Comparison of ENCODE assay signal across 8 cellular contexts in the genomic region with DNA sequence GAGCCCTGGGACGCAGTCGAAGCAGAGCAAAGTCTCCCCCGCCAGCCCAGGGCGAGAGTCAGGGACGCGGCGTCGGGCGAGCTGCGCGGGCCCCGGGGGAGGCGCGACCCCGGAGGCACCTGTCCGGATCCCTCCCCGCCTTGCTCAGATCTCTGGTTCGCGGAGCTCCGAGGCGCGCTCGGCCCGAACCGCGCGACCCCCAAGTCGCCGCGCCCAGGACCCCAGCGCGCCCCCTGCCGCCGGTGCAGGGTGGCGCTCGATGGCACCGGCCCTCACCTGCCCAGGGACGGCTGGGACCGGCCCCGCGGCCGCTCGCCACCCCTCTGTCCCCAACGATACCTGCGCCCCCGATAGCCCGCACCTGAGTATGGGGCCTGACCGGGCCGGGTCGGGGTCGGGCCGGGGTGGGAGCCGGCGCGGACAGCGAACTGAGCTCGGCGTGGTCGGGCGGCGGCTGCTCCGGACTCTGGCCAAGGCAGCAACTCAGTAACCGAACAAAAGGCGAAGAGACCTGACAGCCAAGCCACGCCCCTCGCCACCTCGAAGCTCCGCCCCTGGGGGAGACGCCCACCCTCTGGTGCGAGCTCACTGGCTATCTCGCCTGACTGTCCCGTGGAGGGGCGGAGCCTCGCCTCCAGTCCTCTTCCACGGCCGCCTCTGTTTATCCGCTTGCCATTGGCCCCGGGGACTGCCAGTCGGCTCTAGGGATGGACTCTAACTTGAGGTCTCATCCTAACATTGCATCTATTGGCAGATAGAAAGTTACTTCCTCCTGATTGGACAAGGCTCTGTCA. TPM values are rescaled to one million over a fixed set of nuclear protein-coding genes. Genes with fewer than 3 reads are reported as not detected.
DNase-seq lines count a peak whose midpoint lies in the region; ATAC-seq, FAIRE-seq and TF ChIP-seq lines count a peak whose summit lies in the region.

Gene JUP, minus strand, starts transcription at position 485 of the 794 bp plus-strand sequence. CDS start 14,857 bp downstream, outside the sequence.

- H3K4me3 ChIP-seq in A549 (peak within 1 kb of the TSS; percentile 83), duodenal mucosa (ENCODE audit: low read depth in 1 of 2, low read length in 2 of 2) (peak within 1 kb of the TSS; percentile 72 to 75), liver (ENCODE audit: low read depth in 1 of 3, low read length in 3 of 3) (peak within 1 kb of the TSS; percentile 71 to 94 (median 82))

- ATAC-seq in A549 (peak; percentile 90 to 95), HG03520 (IDR thresholded peaks at IDR 0.05; ENCODE audit: unreplicated experiment) (peak; percentile 67)
- peak; percentile 97 for ATAC-seq in activated CD8-positive, alpha-beta T cell treated with anti-CD3 and anti-CD28 coated beads for 36 hours

- no peaks in the 10 kb centered on the region for H3K36me3 Mint-ChIP-seq in activated CD8-positive, alpha-beta T cell treated with anti-CD3 and anti-CD28 coated beads for 36 hours (ENCODE audit: low read depth)

- H3K4me1 Mint-ChIP-seq in activated CD8-positive, alpha-beta T cell treated with anti-CD3 and anti-CD28 coated beads for 36 hours (ENCODE audit: low read depth) = peaks cover 33% of the 10 kb centered on the region

- TF ChIP-seq POLR2A in A549 (IDR thresholded peaks at IDR 0.05; ENCODE audit: low read length) (peak; percentile 85), GM18951 (IDR thresholded peaks at IDR 0.05; ENCODE audit: extremely low read depth, insufficient read depth, insufficient read length) (peak; percentile 35)

- no peaks in the 10 kb centered on the region for H3K9me3 Mint-ChIP-seq in activated CD8-positive, alpha-beta T cell treated with anti-CD3 and anti-CD28 coated beads for 36 hours

- intact Hi-C loops in activated CD8-positive, alpha-beta T cell treated with anti-CD3 and anti-CD28 coated beads for 36 hours (cut with micrococcal nuclease) = no loop called here

- H3K4me1 ChIP-seq in A549 (peaks cover 43% of the 10 kb centered on the region), duodenal mucosa (ENCODE audit: control insufficient read depth in 1 of 2, insufficient read depth in 2 of 2, low read length in 2 of 2) (peaks cover 30 to 32% of the 10 kb centered on the region in 2 donors), liver (ENCODE audit: control insufficient read depth in 4 of 4, insufficient read depth in 4 of 4, low read length in 3 of 4) (peaks cover 8 to 30% (median 23%) of the 10 kb centered on the region in 4 donors)

- DNase-seq in A549 (ENCODE audit: low read depth in 1 of 2, low spot score in 1 of 2) (peak; percentile 100), NCI-H748 treated with DMSO at 0.1 percent for 48 hours (lab: John Stamatoyannopoulos, UW) (peak; percentile 99)
- peak; percentile 93 for DNase-seq in activated CD8-positive, alpha-beta T cell treated with anti-CD3 and anti-CD28 coated beads for 36 hours
- DNase-seq in stimulated activated CD4-positive, alpha-beta T cell treated with anti-CD3 and anti-CD28 coated beads, Interleukin-4, amount 100 ng/mL, for 1 hour = peak; percentile 90

- in situ Hi-C loops in GM18951 (cut with MboI; ENCODE audit: low sequenced_read_pairs, unreplicated experiment) = no loop called here

- WGBS in A549 (ENCODE audit: missing lambda C conversion rate) = 1% methylated on average over 43 of the region's 79 CpGs
- under 1% methylated on average over 79 of the region's 79 CpGs for WGBS in liver

- H3K27ac ChIP-seq in A549 = peak within 1 kb of the TSS; percentile 86
- peak within 1 kb of the TSS; percentile 99 for H3K27ac ChIP-seq in duodenal mucosa (ENCODE audit: low read depth, low read length)
- H3K27ac ChIP-seq in liver (ENCODE audit: low read depth in 1 of 2, low read length in 2 of 2) = peak within 1 kb of the TSS; percentile 84 to 86

- no peak within 1 kb of the TSS for H3K27ac Mint-ChIP-seq in activated CD8-positive, alpha-beta T cell treated with anti-CD3 and anti-CD28 coated beads for 36 hours

- H3K27me3 ChIP-seq in duodenal mucosa (ENCODE audit: control insufficient read depth in 1 of 2, insufficient read depth in 2 of 2, low read length in 2 of 2) (no peaks in the 10 kb centered on the region), liver (ENCODE audit: control insufficient read depth in 4 of 4, insufficient read depth in 4 of 4, low read length in 3 of 4) (no peaks in the 10 kb centered on the region)

- no peaks in the 10 kb centered on the region for H3K9me3 ChIP-seq in A549
- H3K9me3 ChIP-seq in duodenal mucosa (ENCODE audit: control insufficient read depth in 1 of 2, low read length in 2 of 2) = no peaks in the 10 kb centered on the region
- no peaks in the 10 kb centered on the region for H3K9me3 ChIP-seq in liver (ENCODE audit: control insufficient read depth in 4 of 4, low read length in 3 of 4)

- H3K4me3 Mint-ChIP-seq in activated CD8-positive, alpha-beta T cell treated with anti-CD3 and anti-CD28 coated beads for 36 hours = peak within 1 kb of the TSS; percentile 35

- peak; percentile 99 for FAIRE-seq in A549 (lab: Jason Lieb, UNC)

- peak within 1 kb of the TSS; percentile 90 for H3K4me2 ChIP-seq in A549

- CTCF ChIA-PET in A549 (lab: Yijun Ruan, JAX) = interaction anchor here (0.6 to 96.0 kb wide), 24 partner anchors 1 to 909 kb away, joined by 3 to 3262 read pairs (median 4); partner anchors contain the start of genes ACLY, EIF1, FKBP10 and GAST
- CTCF ChIA-PET in activated CD8-positive, alpha-beta T cell treated with anti-CD3 and anti-CD28 coated beads for 36 hours (lab: Charles Lee) = interaction anchor here (0.6 to 7.3 kb wide), 14 partner anchors 9 to 237 kb away, joined by 3 to 97 read pairs (median 4); partner anchors contain the start of genes EIF1, KLHL10 and P3H4

- TF ChIP-seq EP300 in A549 (IDR thresholded peaks at IDR 0.05) = no peak; a peak in 1 of 5 replicates

- POLR2A ChIA-PET in A549 (lab: Yijun Ruan, JAX) = interaction anchor here (0.7 to 2.5 kb wide), 19 partner anchors 9 to 173 kb away, joined by 3 to 55 read pairs (median 9); partner anchors contain the start of genes ACLY, EIF1, HAP1 and ODAD4
- POLR2A ChIA-PET in activated CD8-positive, alpha-beta T cell treated with anti-CD3 and anti-CD28 coated beads for 36 hours (lab: Charles Lee) = interaction anchor here (0.6 to 1.6 kb wide), 5 partner anchors 10 to 78 kb away, joined by 3 to 5 read pairs (median 5); partner anchors contain the start of gene KLHL11

- H3K9ac ChIP-seq in duodenal mucosa (ENCODE audit: low read depth in 1 of 2, low read length in 2 of 2) (peak within 1 kb of the TSS; percentile 90 to 96), liver (ENCODE audit: low read depth in 1 of 2, low read length in 2 of 2) (peak within 1 kb of the TSS; percentile 53 to 88)

- TF ChIP-seq RAD21 in A549 (conservative IDR thresholded peaks at IDR 0.05 in 1 of 2, IDR thresholded peaks at IDR 0.05 in 1 of 2) (peak; percentile 42 to 70; a peak in 4 of 5 replicates), liver (IDR thresholded peaks at IDR 0.05) (peak in 1 of 2 donors; percentile 10)

- peaks cover 29% of the 10 kb centered on the region for H3K27me3 Mint-ChIP-seq in activated CD8-positive, alpha-beta T cell treated with anti-CD3 and anti-CD28 coated beads for 36 hours

- peak; percentile 96 for TF ChIP-seq CTCF in A549 (IDR thresholded peaks at IDR 0.05)
- peak; percentile 60 for TF ChIP-seq CTCF in activated CD8-positive, alpha-beta T cell treated with anti-CD3 and anti-CD28 coated beads for 36 hours (IDR thresholded peaks at IDR 0.05)
- TF ChIP-seq CTCF in liver (IDR thresholded peaks at IDR 0.05; ENCODE audit: low read depth, low read length, missing input control) = peak; percentile 62

- H3K36me3 ChIP-seq in duodenal mucosa (ENCODE audit: control insufficient read depth in 1 of 2, insufficient read depth in 2 of 2, low read length in 2 of 2) (peaks cover 0 to 5% of the 10 kb centered on the region in 2 donors), liver (ENCODE audit: control insufficient read depth in 4 of 4, insufficient read depth in 3 of 4, low read depth in 1 of 4, low read length in 3 of 4) (no peaks in the 10 kb centered on the region)

TF ChIP-seq in A549, 52 proteins besides CTCF, POLR2A, EP300 and RAD21 (continues in another document):
- TF ChIP-seq KDM1A (IDR thresholded peaks at IDR 0.05; ENCODE audit: low read depth) (peak; percentile 84; the same call in 1 of the 2 replicates), TFCP2L1 (CRISPR knock-in tag; IDR thresholded peaks at IDR 0.05) (peak; percentile 4; the same call in 1 of the 2 replicates), FOSL2 (IDR thresholded peaks at IDR 0.05) (no peak), FOSL2 (CRISPR knock-in tag; IDR thresholded peaks at IDR 0.05) (peak; percentile 41), ZFP36 (IDR thresholded peaks at IDR 0.05; ENCODE audit: borderline replicate concordance, partially characterized antibody) (no peak), HOXB5 (CRISPR knock-in tag; IDR thresholded peaks at IDR 0.05) (peak; percentile 87; the same call in 1 of the 2 replicates), RCOR1 (IDR thresholded peaks at IDR 0.05; ENCODE audit: low read depth, low read length) (0 out of 2 replicates have a peak, but pooled peaks have one; percentile 65)

TF ChIP-seq in liver, 16 proteins besides CTCF, POLR2A, EP300 and RAD21 (continues in another document):
- TF ChIP-seq GABPA (IDR thresholded peaks at IDR 0.05 in 1 of 2, conservative IDR thresholded peaks at IDR 0.05 in 1 of 2) (peak in 1 of 2 donors; percentile 30), NR2F2 (IDR thresholded peaks at IDR 0.05) (peak; percentile 40), ZBTB33 (IDR thresholded peaks at IDR 0.05) (peak; percentile 28)

RNA-seq across cellular contexts. Expression of gene JUP, which starts in this region (rescaled TPM):
- polyA plus RNA-seq in A549 (2011; rRNA removed) (54.8 and 110 TPM in 2 replicates), A549 (2017; fragmentation: RNase III; extraction: RNeasy Plus Mini Kit Qiagen cat#74134 plus additional on column Dnase treatment) (63.3 to 127 TPM (median 107 TPM) in 3 replicates), liver (10 to 100 TPM; 39.1 to 47.7 TPM)
- 93.3 and 130 TPM in 2 replicates for polyA plus RNA-seq in A549 (2012; cell fraction: cytosol; rRNA removed)
- 256 and 307 TPM in 2 replicates for polyA plus RNA-seq in A549 (2012; cell fraction: nucleus; rRNA removed)
- polyA minus RNA-seq in A549 (2011; rRNA and poly(A)+ RNA removed) = 102 and 136 TPM in 2 replicates
- 1 to 10 TPM; 1.5 to 1.8 TPM for total RNA-seq in activated CD8-positive, alpha-beta T cell treated with anti-CD3 and anti-CD28 coated beads for 36 hours
- 10 to 100 TPM; 40.7 to 56.0 TPM for total RNA-seq in liver

Comparison
In these comparisons a context has a peak if more than half of its experiments do, and no peak if none do; other contexts are left out.
1. Peak in every context shown above with its lines: DNase-seq, ATAC-seq, H3K4me3 ChIP-seq and H3K27ac ChIP-seq.
2. RNA of gene JUP (total RNA-seq): 40.7 to 56.0 TPM in liver; 1.5 to 1.8 TPM in activated CD8-positive, alpha-beta T cell treated with anti-CD3 and anti-CD28 coated beads for 36 hours; every median in the first group is over 10 times any median in the second.